8 cellular contexts compared by ENCODE assay signal in the genomic region with DNA sequence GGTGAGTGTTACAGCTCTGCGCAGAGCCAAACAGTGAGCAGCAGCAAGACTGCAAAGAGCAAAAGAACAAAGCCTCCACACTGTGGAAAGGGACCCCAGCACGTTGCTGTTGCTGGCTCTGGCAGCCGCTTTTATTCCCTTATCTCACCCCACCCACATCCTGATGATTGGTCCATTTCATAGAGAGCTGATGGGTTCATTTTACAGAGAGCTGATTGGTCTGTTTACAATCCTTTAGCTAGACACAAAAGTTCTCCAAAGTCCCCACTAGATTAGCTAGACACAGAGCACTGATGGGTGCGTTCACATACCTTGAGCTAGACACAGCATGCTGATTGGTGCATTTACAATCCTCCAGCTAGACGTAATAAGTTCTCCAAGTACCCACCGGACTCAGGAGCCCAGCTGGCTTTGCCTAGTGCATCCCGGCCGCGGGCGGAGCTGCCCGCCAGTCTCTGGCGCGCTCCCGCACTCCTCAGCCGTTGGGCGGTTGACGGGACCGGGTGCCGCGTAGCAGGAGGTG.
A peak's percentile ranks its signal among the peaks of the same experiment; 100 is the strongest.
DNase-seq lines count a peak whose midpoint lies in the region; ATAC-seq and TF ChIP-seq lines count a peak whose summit lies in the region.
"Not testable (repeated sequence)": the region's sequence is repeated elsewhere in the genome, so short reads cannot be mapped to it uniquely, and the experiment has no call there.

No MANE protein-coding gene starts in this region.

- H3K27ac Mint-ChIP-seq in activated T-helper 2 cell treated with anti-CD3 and anti-CD28 coated beads, Interferon-gamma antibody, Interleukin-2, Interleukin-4, amounts not matched to agents 10 μg/mL and 5 μg/mL and 100 μg/mL, durations not matched to agents 14 hours and 24 hours and 36 hours, result peak overlapping the region; percentile 89

- POLR2A ChIA-PET in AG04449 (lab: Yijun Ruan, JAX), result not testable (repeated sequence)

- DNase-seq in AG04449 (ENCODE audit: low read depth, low spot score), result not testable (repeated sequence)
- peak; percentile 44 for DNase-seq in HCEC 1CT
- peak; percentile 85 for DNase-seq in NCI-H2171 treated with DMSO at 0.1 percent for 48 hours (lab: John Stamatoyannopoulos, UW)
- peak; percentile 74 for DNase-seq in SKM-1 treated with dmso at 0.1 percent for 144 hours (lab: John Stamatoyannopoulos, UW; ENCODE audit: unreplicated experiment)
- DNase-seq in activated T-helper 2 cell treated with anti-CD3 and anti-CD28 coated beads, Interferon-gamma antibody, Interleukin-2, Interleukin-4, amounts not matched to agents 10 μg/mL and 5 μg/mL and 100 μg/mL, durations not matched to agents 14 hours and 24 hours and 36 hours (ENCODE audit: low spot score), result peak; percentile 65
- peak; percentile 50 for DNase-seq in epithelial cell of proximal tubule (ENCODE audit: low read depth)
- peak; percentile 34 for DNase-seq in lung (ENCODE audit: low spot score)
- peak; percentile 33 to 53 (median 49) for DNase-seq in stimulated activated CD4-positive, alpha-beta T cell treated with anti-CD3 and anti-CD28 coated beads, Interleukin-12 subunit alpha, Interleukin-12 subunit beta, amount 100 ng/mL, for 48 hours (ENCODE audit: low read depth in 2 of 3, low spot score in 1 of 3)

- H3K4me1 ChIP-seq in lung (ENCODE audit: control insufficient read depth in 2 of 2, insufficient read depth in 2 of 2, low read length in 2 of 2), result not testable (repeated sequence)

- H3K4me3 Mint-ChIP-seq in activated T-helper 2 cell treated with anti-CD3 and anti-CD28 coated beads, Interferon-gamma antibody, Interleukin-2, Interleukin-4, amounts not matched to agents 10 μg/mL and 5 μg/mL and 100 μg/mL, durations not matched to agents 14 hours and 24 hours and 36 hours (ENCODE audit: low read depth), result peak overlapping the region; percentile 86

- ATAC-seq in lung (ENCODE audit: insufficient read depth, low FRiP score), result not testable (repeated sequence)

- not testable (repeated sequence) for H3K36me3 ChIP-seq in lung (ENCODE audit: control insufficient read depth in 2 of 2, insufficient read depth in 2 of 2, low read length in 2 of 2)

- not testable (repeated sequence) for TF ChIP-seq CTCF in AG04449 (IDR thresholded peaks at IDR 0.05; ENCODE audit: insufficient read depth, low read length, missing control alignments); epithelial cell of proximal tubule (conservative IDR thresholded peaks at IDR 0.05; ENCODE audit: low read depth, low read length); lung (IDR thresholded peaks at IDR 0.05; ENCODE audit: control extremely low read depth, extremely low read depth)

- H3K27me3 ChIP-seq in lung (ENCODE audit: control insufficient read depth, insufficient read depth), result not testable (repeated sequence)

- not testable (repeated sequence) for H3K27me3 Mint-ChIP-seq in activated T-helper 2 cell treated with anti-CD3 and anti-CD28 coated beads, Interferon-gamma antibody, Interleukin-2, Interleukin-4, amounts not matched to agents 10 μg/mL and 5 μg/mL and 100 μg/mL, durations not matched to agents 14 hours and 24 hours and 36 hours (ENCODE audit: low read depth)

- H3K36me3 Mint-ChIP-seq in activated T-helper 2 cell treated with anti-CD3 and anti-CD28 coated beads, Interferon-gamma antibody, Interleukin-2, Interleukin-4, amounts not matched to agents 10 μg/mL and 5 μg/mL and 100 μg/mL, durations not matched to agents 14 hours and 24 hours and 36 hours (ENCODE audit: low read depth), result not testable (repeated sequence)

- intact Hi-C loops in activated T-helper 2 cell treated with anti-CD3 and anti-CD28 coated beads, Interferon-gamma antibody, Interleukin-2, Interleukin-4, amounts not matched to agents 10 μg/mL and 5 μg/mL and 100 μg/mL, durations not matched to agents 14 hours and 24 hours and 36 hours (cut with micrococcal nuclease), result not testable (repeated sequence)

- H3K4me3 ChIP-seq in AG04449 (ENCODE audit: low read depth, low read length) (peak overlapping the region; percentile 55), epithelial cell of proximal tubule (ENCODE audit: low read depth, low read length) (peak overlapping the region; percentile 55)
- not testable (repeated sequence) for H3K4me3 ChIP-seq in lung

- CTCF ChIA-PET in AG04449 (lab: Yijun Ruan, JAX), result not testable (repeated sequence)

- not testable (repeated sequence) for H3K4me1 Mint-ChIP-seq in activated T-helper 2 cell treated with anti-CD3 and anti-CD28 coated beads, Interferon-gamma antibody, Interleukin-2, Interleukin-4, amounts not matched to agents 10 μg/mL and 5 μg/mL and 100 μg/mL, durations not matched to agents 14 hours and 24 hours and 36 hours (ENCODE audit: low read depth)

- 2 to 14% methylated on average over 4 to 9 of the region's 20 CpGs for WGBS in lung, 2 donors

- not testable (repeated sequence) for H3K9me3 Mint-ChIP-seq in activated T-helper 2 cell treated with anti-CD3 and anti-CD28 coated beads, Interferon-gamma antibody, Interleukin-2, Interleukin-4, amounts not matched to agents 10 μg/mL and 5 μg/mL and 100 μg/mL, durations not matched to agents 14 hours and 24 hours and 36 hours

- peak overlapping the region in 1 of 2 donors; percentile 47 for H3K27ac ChIP-seq in lung (ENCODE audit: low read depth in 1 of 2, low read length in 1 of 2)

- not testable (repeated sequence) for H3K9me3 ChIP-seq in lung (ENCODE audit: control insufficient read depth in 2 of 2, insufficient read depth in 1 of 2, low read length in 1 of 2)
